13 cellular contexts compared by ENCODE assay signal in genomic region chr12:67410246-67410645, GRCh38.
"Had no signal": no experiment of that assay in that cellular context is flagged by ENCODE, and none has a peak within 500 bp of the region (broad histone marks: within the 10 kb centered on the region; RNA-seq: fewer than 3 reads in every experiment).

No MANE protein-coding gene starts in this region.

- H3K27me3 ChIP-seq: brain microvascular endothelial cell, right lobe of liver had no signal

- ATAC-seq: activated CD8-positive, alpha-beta T cell treated with anti-CD3 and anti-CD28 coated beads, Interleukin-2, amount 10 ng/mL, durations not matched to agents 7 days and 5 days; activated T-cell treated with anti-CD3 and anti-CD28 coated beads, Interleukin-2, amount 50 U/mL, for 72 hours; stimulated activated naive CD8-positive, alpha-beta T cell treated with anti-CD3 and anti-CD28 coated beads, Interleukin-15, Interleukin-2, amounts not matched to agents 100 U/mL and 50 U/mL, for 24 hours had no signal

- H3K27ac ChIP-seq: brain microvascular endothelial cell had no signal

- DNase-seq: activated B cell treated with CpG ODN at 0.5 μM for 24 hours; activated CD4-positive, alpha-beta T cell treated with anti-CD3 and anti-CD28 coated beads, Interleukin-2, amount 10 ng/mL, durations not matched to agents 24 days and 14 days; activated CD8-positive, alpha-beta memory T cell treated with anti-CD3 and anti-CD28 coated beads, Interleukin-2, amount 50 U/mL, for 48 hours; activated CD8-positive, alpha-beta T cell treated with anti-CD3 and anti-CD28 coated beads, Interleukin-2, amount 10 ng/mL, durations not matched to agents 7 days and 5 days; activated gamma-delta T cell; activated T-cell treated with anti-CD3 and anti-CD28 coated beads, Interleukin-2, amount 50 U/mL, for 72 hours; brain microvascular endothelial cell; effector memory CD4-positive, alpha-beta T cell; hippocampal formation; nucleus accumbens; stimulated activated naive CD8-positive, alpha-beta T cell treated with anti-CD3 and anti-CD28 coated beads, Interleukin-15, Interleukin-2, amounts not matched to agents 100 U/mL and 50 U/mL, for 24 hours; SW 1271 had no signal

- H3K36me3 ChIP-seq: brain microvascular endothelial cell, right lobe of liver had no signal

- H3K9me3 ChIP-seq: right lobe of liver had no signal
